Comparison of ENCODE assay signal across 16 cellular contexts in the genomic region with DNA sequence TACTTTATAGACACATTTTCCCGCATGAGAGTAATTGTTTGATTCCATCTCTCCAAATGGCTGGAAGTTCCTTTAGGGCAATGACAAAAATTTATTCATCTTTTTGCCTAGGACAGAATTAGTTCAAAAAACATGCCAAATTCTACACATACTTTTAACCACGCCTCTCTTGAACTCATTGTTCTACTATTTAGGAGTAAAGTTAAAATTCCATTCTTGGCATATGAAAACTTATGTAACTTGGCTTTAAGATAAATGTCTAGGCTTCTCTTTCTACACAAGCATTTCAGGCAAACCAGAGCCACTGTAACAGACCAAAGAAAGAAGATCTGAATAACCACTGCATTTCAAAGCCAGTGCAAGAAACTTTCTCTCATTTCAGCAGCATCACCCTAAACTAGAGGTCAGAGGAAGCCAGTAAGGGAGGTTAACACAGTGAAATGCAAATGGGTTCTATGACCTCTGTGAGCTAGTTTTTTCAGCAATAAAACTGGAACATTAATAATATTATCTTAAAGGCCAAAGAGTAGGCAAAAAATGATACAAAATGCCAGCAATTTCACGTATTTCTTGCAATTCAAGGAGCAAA.
DNase-seq lines count a peak whose midpoint lies in the region; FAIRE-seq and TF ChIP-seq lines count a peak whose summit lies in the region.
"Had no signal": no experiment of that assay in that cellular context is flagged by ENCODE, and none has a peak within 500 bp of the region (broad histone marks: within the 10 kb centered on the region; RNA-seq: fewer than 3 reads in every experiment).

No MANE protein-coding gene starts in this region.

- H3K4me3 ChIP-seq in BJ (ENCODE audit: low read depth, low read length) (no peak overlapping the region), H1 (ENCODE audit: extremely low read depth in 1 of 4, insufficient read depth in 2 of 4, low read depth in 3 of 4, low read length in 4 of 4) (no peak overlapping the region), osteoblast (ENCODE audit: insufficient read depth, low read length) (no peak overlapping the region), Peyer's patch (no peak overlapping the region), right atrium auricular region (no peak overlapping the region), A673 (ENCODE audit: low read depth, low read length, poor library complexity, severe bottlenecking) (no peak overlapping the region)
- H3K4me3 ChIP-seq: BLaER1 had no signal

- H3K9me3 ChIP-seq in H1 (ENCODE audit: insufficient read depth in 2 of 2, low read depth in 1 of 2, low read length in 1 of 2) (no peaks in the 10 kb centered on the region), osteoblast (ENCODE audit: low read depth, low read length) (no peaks in the 10 kb centered on the region), Peyer's patch (no peaks in the 10 kb centered on the region), right atrium auricular region (no peaks in the 10 kb centered on the region), A673 (ENCODE audit: low read depth, low read length, poor library complexity, severe bottlenecking) (no peaks in the 10 kb centered on the region)
- H3K9me3 ChIP-seq: BLaER1 had no signal

- intact Hi-C loops in A673 (cut with micrococcal nuclease; ENCODE audit: unreplicated experiment) = no loop called here

- no peaks in the 10 kb centered on the region for H3K23me2 ChIP-seq in H1 (ENCODE audit: low read depth, low read length)

- H3K4me1 ChIP-seq in H1 (replicated peaks in 1 of 4; ENCODE audit: control insufficient read depth in 3 of 4, insufficient read depth in 4 of 4, low read length in 3 of 4) (peaks cover 0 to 16% (median 9%) of the 10 kb centered on the region in 4 experiments; a peak in 5 of 7 replicates), osteoblast (ENCODE audit: insufficient read depth, low read length) (peaks cover 14% of the 10 kb centered on the region), Peyer's patch (no peaks in the 10 kb centered on the region), right atrium auricular region (peaks cover 0 to 16% of the 10 kb centered on the region in 2 donors), A673 (ENCODE audit: insufficient read depth, low read length, poor library complexity, severe bottlenecking) (no peaks in the 10 kb centered on the region)
- H3K4me1 ChIP-seq: BLaER1 had no signal

- no peak overlapping the region for H2BK120ac ChIP-seq in H1 (replicated peaks; ENCODE audit: low read depth, low read length)

- DNase-seq in BJ (ENCODE audit: low read depth) = peak; percentile 5
- peak; percentile 12 for DNase-seq in NCI-H226
- no peak for DNase-seq in H1 (ENCODE audit: low read depth in 1 of 2, low spot score in 2 of 2)
- peak; percentile 54 for DNase-seq in osteoblast (ENCODE audit: insufficient read length, low spot score, missing footprints)
- no peak for DNase-seq in Peyer's patch
- DNase-seq in SW480 (ENCODE audit: low spot score) = no peak
- no peak for DNase-seq in right atrium auricular region (ENCODE audit: low spot score)
- DNase-seq in A673 (ENCODE audit: low spot score) = no peak
- DNase-seq: GF-D8; NCI-H1092; NCI-H2107; small intestine; stimulated activated CD4-positive, alpha-beta T cell treated with anti-CD3 and anti-CD28 coated beads, Interleukin-4, amount 100 ng/mL, for 24 hours had no signal

- CTCF ChIA-PET in BJ (lab: Yijun Ruan, JAX) (interaction anchor here (1.1 kb wide), 1 partner anchor 14 kb away, joined by 3 read pairs; no protein-coding TSS in a partner anchor), H1 (lab: Charles Lee; ENCODE audit: partially characterized antibody) (no interaction called here), A673 (lab: Charles Lee) (no interaction called here)

- no peak overlapping the region for H3K23ac ChIP-seq in H1 (ENCODE audit: insufficient read length)

- H3K18ac ChIP-seq in H1 (ENCODE audit: extremely low read depth, low read length) = no peak overlapping the region

- H3K56ac ChIP-seq in H1 (replicated peaks; ENCODE audit: insufficient read length, low read depth, low read length) = no peak overlapping the region

- H3K36me3 ChIP-seq in BJ (ENCODE audit: control insufficient read depth, insufficient read depth, low read length) (no peaks in the 10 kb centered on the region), H1 (ENCODE audit: control insufficient read depth in 2 of 4, insufficient read depth in 4 of 4, low read length in 3 of 4) (peaks cover 0 to 3% (median 0%) of the 10 kb centered on the region in 4 experiments; a peak in 1 of 8 replicates), osteoblast (ENCODE audit: insufficient read depth, low read length) (peaks cover 4% of the 10 kb centered on the region), Peyer's patch (no peaks in the 10 kb centered on the region), right atrium auricular region (no peaks in the 10 kb centered on the region), A673 (ENCODE audit: insufficient read depth, low read length, poor library complexity, severe bottlenecking) (no peaks in the 10 kb centered on the region)

- H3K79me2 ChIP-seq in H1 (ENCODE audit: control insufficient read depth in 1 of 2, insufficient read depth in 2 of 2, low read length in 2 of 2) = peaks cover 3 to 62% of the 10 kb centered on the region in 2 experiments; a peak in 2 of 4 replicates
- peaks cover 46% of the 10 kb centered on the region for H3K79me2 ChIP-seq in osteoblast (ENCODE audit: insufficient read depth, low read length)

- TF ChIP-seq POLR2A in H1 (IDR thresholded peaks at IDR 0.05; ENCODE audit: control extremely low read depth in 1 of 2, low read depth in 2 of 2, low read length in 2 of 2) = no peak
- no peak for TF ChIP-seq POLR2A in Peyer's patch (IDR thresholded peaks at IDR 0.05)

- TF ChIP-seq EP300 in H1 (IDR thresholded peaks at IDR 0.05; ENCODE audit: borderline replicate concordance in 1 of 2, low read depth in 2 of 2, low read length in 2 of 2) = no peak

- H2AFZ ChIP-seq in H1 (ENCODE audit: low read length) = no peak overlapping the region
- H2AFZ ChIP-seq in osteoblast (ENCODE audit: low read length) = no peak overlapping the region

- no peak overlapping the region for H3K4ac ChIP-seq in H1 (replicated peaks; ENCODE audit: insufficient read length, low read depth, low read length)

- H3K27me3 ChIP-seq in BJ (ENCODE audit: control insufficient read depth, insufficient read depth, low read length) = no peaks in the 10 kb centered on the region
- no peaks in the 10 kb centered on the region for H3K27me3 ChIP-seq in H1 (replicated peaks in 1 of 4; ENCODE audit: control insufficient read depth in 3 of 4, extremely low read depth in 1 of 4, insufficient read depth in 3 of 4, low read length in 3 of 4)
- no peaks in the 10 kb centered on the region for H3K27me3 ChIP-seq in osteoblast (ENCODE audit: insufficient read depth, low read length)
- no peaks in the 10 kb centered on the region for H3K27me3 ChIP-seq in Peyer's patch
- H3K27me3 ChIP-seq in right atrium auricular region = no peaks in the 10 kb centered on the region
- H3K27me3 ChIP-seq in A673 (replicated peaks; ENCODE audit: insufficient read depth, low read depth, low read length, poor library complexity) = no peaks in the 10 kb centered on the region
- H3K27me3 ChIP-seq: BLaER1 had no signal

- H2BK5ac ChIP-seq in H1 (ENCODE audit: low read depth, low read length) = no peak overlapping the region

- H3K14ac ChIP-seq in H1 (ENCODE audit: insufficient read length) = no peak overlapping the region

- no peak overlapping the region for H4K5ac ChIP-seq in H1 (ENCODE audit: insufficient read length, low read depth, low read length)

- H3K4me2 ChIP-seq in H1 (ENCODE audit: insufficient read depth in 1 of 2, low read depth in 2 of 2, low read length in 2 of 2) = no peak overlapping the region
- H3K4me2 ChIP-seq in osteoblast (ENCODE audit: insufficient read depth, low read length) = no peak overlapping the region
- H3K4me2 ChIP-seq: BLaER1, KMS-11 had no signal

- no peak overlapping the region for H3K9ac ChIP-seq in H1 (replicated peaks in 1 of 4; ENCODE audit: extremely low read depth in 1 of 4, low read depth in 3 of 4, low read length in 3 of 4)
- H3K9ac ChIP-seq: BLaER1, KMS-11 had no signal

- peaks cover 7% of the 10 kb centered on the region for H3K79me1 ChIP-seq in H1 (ENCODE audit: low read depth, low read length)

- H4K91ac ChIP-seq in H1 (replicated peaks; ENCODE audit: insufficient read length, low read length) = no peak overlapping the region

- TF ChIP-seq CTCF in BJ (IDR thresholded peaks at IDR 0.05; ENCODE audit: insufficient read depth, low read depth, low read length) (no peak), H1 (IDR thresholded peaks at IDR 0.05; ENCODE audit: control extremely low read depth in 1 of 3, insufficient read depth in 1 of 3, low read depth in 1 of 3, low read length in 3 of 3) (no peak), osteoblast (IDR thresholded peaks at IDR 0.05; ENCODE audit: extremely low read depth, low read depth, low read length) (no peak), Peyer's patch (IDR thresholded peaks at IDR 0.05) (no peak), right atrium auricular region (IDR thresholded peaks at IDR 0.05) (no peak), A673 (conservative IDR thresholded peaks at IDR 0.05; ENCODE audit: low read depth, low read length) (no peak)

- POLR2A ChIA-PET in BJ (lab: Charles Lee) (no interaction called here), H1 (lab: Charles Lee; ENCODE audit: partially characterized antibody) (interaction anchor here (1.2 kb wide), 1 partner anchor 72 kb away, joined by 4 read pairs; no protein-coding TSS in a partner anchor), A673 (lab: Charles Lee; ENCODE audit: low non-redundant PET) (no interaction called here)

- FAIRE-seq in H1 (lab: Jason Lieb, UNC) = peak; percentile 96

- peaks cover 3 to 6% of the 10 kb centered on the region in 2 experiments for H4K20me1 ChIP-seq in H1 (replicated peaks in 1 of 2; ENCODE audit: control insufficient read depth in 1 of 2, insufficient read depth in 2 of 2, low read length in 2 of 2)
- H4K20me1 ChIP-seq in osteoblast (ENCODE audit: insufficient read depth, low read length) = peaks cover 53% of the 10 kb centered on the region

- no peak overlapping the region for H2BK20ac ChIP-seq in H1 (ENCODE audit: low read length)

- no peak overlapping the region for H2BK12ac ChIP-seq in H1 (ENCODE audit: low read depth, low read length)

- H3K27ac ChIP-seq in H1 (ENCODE audit: low read depth, low read length) (no peak overlapping the region), osteoblast (ENCODE audit: low read depth, low read length) (no peak overlapping the region), Peyer's patch (no peak overlapping the region), right atrium auricular region (no peak overlapping the region), A673 (ENCODE audit: low read depth, low read length, poor library complexity, severe bottlenecking) (no peak overlapping the region)
- H3K27ac ChIP-seq: BLaER1, HL-60, KMS-11 had no signal

- BruUV-seq in A673 (replicated peaks; lab: Mats Ljungman, UMichigan) = no TSS peak

- TF ChIP-seq RAD21 in H1 (IDR thresholded peaks at IDR 0.05 in 1 of 2, conservative IDR thresholded peaks at IDR 0.05 in 1 of 2; ENCODE audit: low read depth in 2 of 2, low read length in 2 of 2) = no peak

- H4K8ac ChIP-seq in H1 (ENCODE audit: extremely low read depth, insufficient read depth, low read length) = no peak overlapping the region

- no peak overlapping the region for H2AK5ac ChIP-seq in H1 (ENCODE audit: low read depth, low read length)

- no peak overlapping the region for H2BK15ac ChIP-seq in H1 (ENCODE audit: low read length)

- WGBS in H1 (ENCODE audit: extremely low coverage in 1 of 2, insufficient coverage in 1 of 2, insufficient read length in 1 of 2, insufficient replicate concordance in 2 of 2, low coverage in 1 of 2, low lambda C conversion rate in 2 of 2, missing lambda C conversion rate in 1 of 2), 2 experiments = 93% methylated on average over 3 of the region's 3 CpGs; no CpG with 5 or more reads in 1 of the 2 experiments

Comparison
In these comparisons a context has a peak if more than half of its experiments do, and no peak if none do; other contexts are left out.
1. DNase-seq: peak in BJ (single experiment), NCI-H226 (single experiment) and osteoblast (single experiment); none in H1 (0 of 2), Peyer's patch (0 of 3), SW480 (single experiment), right atrium auricular region (single experiment) and A673 (single experiment).